ENCODE assay signal across 8 cellular contexts in the genomic region with DNA sequence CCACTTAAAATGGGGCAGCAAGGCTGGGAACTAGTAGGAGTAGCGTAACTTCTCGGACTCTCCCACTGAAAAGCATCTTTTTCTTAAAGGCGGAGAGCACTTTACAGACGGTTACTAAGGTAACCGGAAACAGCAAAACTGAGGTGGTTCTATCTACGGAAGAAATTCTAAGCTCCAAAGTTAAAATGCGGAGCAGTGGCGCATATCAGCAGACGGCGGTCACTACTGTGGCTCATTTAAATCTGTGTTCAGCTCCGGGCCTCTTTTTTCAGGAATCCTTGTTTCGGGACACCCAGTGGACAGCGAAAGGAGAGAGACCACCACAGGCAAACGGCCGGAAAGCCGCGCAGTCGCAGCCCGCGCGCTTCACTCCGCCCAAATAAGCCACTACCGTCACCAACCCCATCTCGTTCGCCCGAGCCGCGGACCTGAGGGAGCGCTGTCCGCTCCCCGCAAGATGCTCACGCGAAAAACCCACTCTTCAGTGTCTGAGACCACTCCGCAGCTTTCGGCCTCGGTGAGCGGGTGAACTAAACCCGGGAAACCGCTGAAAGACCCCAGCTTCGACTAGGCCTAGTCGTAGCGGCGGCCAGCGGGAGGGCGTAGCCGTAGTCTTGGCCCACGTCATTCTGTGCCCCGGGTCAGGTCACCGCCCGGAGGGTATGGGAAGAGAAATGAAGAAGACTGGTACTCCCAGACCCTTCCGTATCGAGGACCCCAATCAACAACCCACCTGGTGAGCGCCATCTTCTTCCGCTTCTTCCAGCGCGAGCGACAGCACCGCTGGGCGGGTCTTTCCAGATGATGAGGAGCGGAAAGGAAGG. TPM values are rescaled to one million over a fixed set of nuclear protein-coding genes. Genes with fewer than 3 reads are reported as not detected.
DNase-seq lines count a peak whose midpoint lies in the region; ATAC-seq and TF ChIP-seq lines count a peak whose summit lies in the region.

A gene (minus strand): TSS at position 776 of the 824 bp plus-strand sequence. CDS start 29 bp downstream, at position 747.

- peaks cover 22% of the 10 kb centered on the region for H4K20me1 ChIP-seq in osteoblast (ENCODE audit: insufficient read depth, low read length)

- H3K36me3 ChIP-seq in osteoblast (ENCODE audit: insufficient read depth, low read length), result no peaks in the 10 kb centered on the region
- H3K36me3 ChIP-seq in thoracic aorta, result no peaks in the 10 kb centered on the region

- TF ChIP-seq CTCF in glutamatergic neuron (IDR thresholded peaks at IDR 0.05; ENCODE audit: partially characterized antibody, unreplicated experiment), result no peak
- no peak for TF ChIP-seq CTCF in osteoblast (IDR thresholded peaks at IDR 0.05; ENCODE audit: extremely low read depth, low read depth, low read length)
- TF ChIP-seq CTCF in thoracic aorta (IDR thresholded peaks at IDR 0.05), result no peak

- H3K27me3 ChIP-seq in osteoblast (ENCODE audit: insufficient read depth, low read length) (no peaks in the 10 kb centered on the region), thoracic aorta (replicated peaks; ENCODE audit: insufficient read depth) (no peaks in the 10 kb centered on the region)

- peak within 1 kb of the TSS; percentile 93 for H3K4me2 ChIP-seq in osteoblast (ENCODE audit: insufficient read depth, low read length)

- peak within 1 kb of the TSS; percentile 99 for H3K27ac ChIP-seq in osteoblast (ENCODE audit: low read depth, low read length)
- H3K27ac ChIP-seq in thoracic aorta, result peak within 1 kb of the TSS; percentile 86 to 95

- peak; percentile 97 for DNase-seq in ELR (ENCODE audit: low read depth)
- peak; percentile 94 for DNase-seq in KG1 (lab: John Stamatoyannopoulos, UW)
- DNase-seq in activated naive CD4-positive, alpha-beta T cell treated with anti-CD3 and anti-CD28 coated beads, Interleukin-2, amount 50 U/mL, for 72 hours (ENCODE audit: low spot score in 2 of 2), result peak; percentile 86 to 91
- DNase-seq in glutamatergic neuron, result peak; percentile 93
- peak; percentile 95 for DNase-seq in osteoblast (ENCODE audit: insufficient read length, low spot score, missing footprints)
- DNase-seq in thoracic aorta (ENCODE audit: low spot score), result peak; percentile 71

- H3K4me3 ChIP-seq in osteoblast (ENCODE audit: insufficient read depth, low read length) (peak within 1 kb of the TSS; percentile 99), thoracic aorta (peak within 1 kb of the TSS; percentile 80)

- peak within 1 kb of the TSS; percentile 99 for H3K27ac Mint-ChIP-seq in activated naive CD4-positive, alpha-beta T cell treated with anti-CD3 and anti-CD28 coated beads, Interleukin-2, amount 50 U/mL, for 72 hours
- peak within 1 kb of the TSS; percentile 94 for H3K27ac Mint-ChIP-seq in glutamatergic neuron (ENCODE audit: unreplicated experiment)

- no peaks in the 10 kb centered on the region for H3K9me3 Mint-ChIP-seq in activated naive CD4-positive, alpha-beta T cell treated with anti-CD3 and anti-CD28 coated beads, Interleukin-2, amount 50 U/mL, for 72 hours
- peaks cover 7% of the 10 kb centered on the region for H3K9me3 Mint-ChIP-seq in glutamatergic neuron (ENCODE audit: unreplicated experiment)

- H3K9me3 ChIP-seq in osteoblast (ENCODE audit: low read depth, low read length) (no peaks in the 10 kb centered on the region), thoracic aorta (no peaks in the 10 kb centered on the region)

- peaks cover 54% of the 10 kb centered on the region for H3K79me2 ChIP-seq in osteoblast (ENCODE audit: insufficient read depth, low read length)

- ATAC-seq in GM21723 (IDR thresholded peaks at IDR 0.05; ENCODE audit: unreplicated experiment) (peak; percentile 93), SK-N-SH treated with all-trans-retinoic acid at 6 μM for 48 hours (peak; percentile 96), thoracic aorta (ENCODE audit: insufficient number of reproducible peaks, low FRiP score, low read depth) (peak; percentile 85)
- ATAC-seq in activated naive CD4-positive, alpha-beta T cell treated with anti-CD3 and anti-CD28 coated beads, Interleukin-2, amount 50 U/mL, for 72 hours, result peak; percentile 96

- H3K4me3 Mint-ChIP-seq in glutamatergic neuron (ENCODE audit: unreplicated experiment), result peak within 1 kb of the TSS; percentile 80

- H3K4me1 ChIP-seq in osteoblast (ENCODE audit: insufficient read depth, low read length) (peaks cover 20% of the 10 kb centered on the region), thoracic aorta (ENCODE audit: control insufficient read depth in 1 of 2, low read depth in 2 of 2) (peaks cover 26 to 33% of the 10 kb centered on the region in 2 donors)

- H3K36me3 Mint-ChIP-seq in activated naive CD4-positive, alpha-beta T cell treated with anti-CD3 and anti-CD28 coated beads, Interleukin-2, amount 50 U/mL, for 72 hours, result peaks cover 18 to 26% of the 10 kb centered on the region in 2 donors
- no peaks in the 10 kb centered on the region for H3K36me3 Mint-ChIP-seq in glutamatergic neuron (ENCODE audit: unreplicated experiment)

- H3K27me3 Mint-ChIP-seq in glutamatergic neuron (ENCODE audit: unreplicated experiment), result peaks cover 5% of the 10 kb centered on the region

- H3K4me1 Mint-ChIP-seq in glutamatergic neuron (ENCODE audit: low read depth, unreplicated experiment), result no peaks in the 10 kb centered on the region

- H2AFZ ChIP-seq in osteoblast (ENCODE audit: low read length), result peak within 1 kb of the TSS; percentile 100

TF ChIP-seq in SK-N-SH treated with all-trans-retinoic acid at 6 μM for 48 hours, 23 proteins besides CTCF, POLR2A, EP300 and RAD21:
- TF ChIP-seq ZFP3 (CRISPR knock-in tag; IDR thresholded peaks at IDR 0.05) (0 out of 2 replicates have a peak, but pooled peaks have one; percentile 37), BACH2 (CRISPR knock-in tag; IDR thresholded peaks at IDR 0.05; ENCODE audit: borderline replicate concordance) (no peak), ZC3H10 (CRISPR knock-in tag; IDR thresholded peaks at IDR 0.05) (no peak), ESRRG (CRISPR knock-in tag; IDR thresholded peaks at IDR 0.05) (no peak), ZNF70 (CRISPR knock-in tag; IDR thresholded peaks at IDR 0.05) (no peak), ISL1 (CRISPR knock-in tag; IDR thresholded peaks at IDR 0.05) (no peak), PPARA (CRISPR knock-in tag; IDR thresholded peaks at IDR 0.05; ENCODE audit: borderline replicate concordance) (no peak), TCF4 (CRISPR knock-in tag; IDR thresholded peaks at IDR 0.05; ENCODE audit: borderline replicate concordance) (no peak; the same call in 1 of the 2 replicates)

RNA-seq across cellular contexts. Expression of the gene that starts here (rescaled TPM):
- total RNA-seq in activated naive CD4-positive, alpha-beta T cell treated with anti-CD3 and anti-CD28 coated beads, Interleukin-2, amount 50 U/mL, for 72 hours, result 100 to 1,000 TPM; 105 to 142 TPM
- 71.8 TPM for total RNA-seq in glutamatergic neuron (ENCODE audit: unreplicated experiment)
- 59.4 and 65.7 TPM in 2 replicates for total RNA-seq in osteoblast
- total RNA-seq in thoracic aorta, result 10 to 100 TPM; 40.9 to 47.5 TPM

Comparison
In these comparisons a context has a peak if more than half of its experiments do, and no peak if none do; other contexts are left out.
1. Peak in every context shown above with its lines: DNase-seq, ATAC-seq, H3K4me3 ChIP-seq and H3K27ac ChIP-seq.